Comparison of ENCODE assay signal across 26 cellular contexts in genomic region chr2:71767663-71768062, GRCh38.
"Had no signal": no experiment of that assay in that cellular context is flagged by ENCODE, and none has a peak within 500 bp of the region (broad histone marks: within the 10 kb centered on the region; RNA-seq: fewer than 3 reads in every experiment).

No MANE protein-coding gene starts in this region.

- DNase-seq: dermis blood vessel endothelial cell; dorsolateral prefrontal cortex; effector CD4-positive, alpha-beta T cell; effector memory CD4-positive, alpha-beta T cell; esophagus squamous epithelium; foreskin fibroblast; foreskin melanocyte; gastrocnemius medialis; glutamatergic neuron; head of caudate nucleus; heart right ventricle; hippocampal formation; left cardiac atrium; left lung; left ventricle myocardium superior; lower lobe of right lung; mesenchymal stem cell; mucosa of descending colon; naive thymus-derived CD4-positive, alpha-beta T cell; natural killer cell had no signal

- H3K9me3 Mint-ChIP-seq: natural killer cell had no signal

- H3K4me1 ChIP-seq: esophagus squamous epithelium, gastrocnemius medialis, heart right ventricle, left lung, lower lobe of right lung had no signal

- H3K9me3 ChIP-seq: gastrocnemius medialis, lower lobe of right lung had no signal

- H3K4me1 Mint-ChIP-seq: mesothelial cell of epicardium; naive thymus-derived CD4-positive, alpha-beta T cell; natural killer cell had no signal

- H3K36me3 Mint-ChIP-seq: naive thymus-derived CD4-positive, alpha-beta T cell; natural killer cell had no signal

- H3K27ac ChIP-seq: coronary artery, dorsolateral prefrontal cortex, esophagus squamous epithelium, gastrocnemius medialis, heart right ventricle, left lung, lower lobe of right lung had no signal

- H3K27me3 ChIP-seq: dorsolateral prefrontal cortex, esophagus squamous epithelium, gastrocnemius medialis, heart right ventricle, left lung had no signal

- H3K4me3 Mint-ChIP-seq: mesothelial cell of epicardium; naive thymus-derived CD4-positive, alpha-beta T cell; natural killer cell had no signal

- H3K36me3 ChIP-seq: esophagus squamous epithelium, gastrocnemius medialis, heart right ventricle, left lung, lower lobe of right lung had no signal

- FAIRE-seq: endothelial cell of umbilical vein, islet of Langerhans, keratinocyte had no signal

- H3K4me3 ChIP-seq: coronary artery, dorsolateral prefrontal cortex, esophagus squamous epithelium, gastrocnemius medialis, heart right ventricle, left lung, lower lobe of right lung, mucosa of descending colon had no signal

- ATAC-seq: esophagus mucosa; gastrocnemius medialis; heart right ventricle; left cardiac atrium; left lung; left ventricle myocardium superior; lower lobe of right lung; mucosa of descending colon; naive thymus-derived CD4-positive, alpha-beta T cell; natural killer cell had no signal

- H3K27ac Mint-ChIP-seq: mesothelial cell of epicardium; naive thymus-derived CD4-positive, alpha-beta T cell; natural killer cell had no signal
